8 cellular contexts compared by ENCODE assay signal in the genomic region with DNA sequence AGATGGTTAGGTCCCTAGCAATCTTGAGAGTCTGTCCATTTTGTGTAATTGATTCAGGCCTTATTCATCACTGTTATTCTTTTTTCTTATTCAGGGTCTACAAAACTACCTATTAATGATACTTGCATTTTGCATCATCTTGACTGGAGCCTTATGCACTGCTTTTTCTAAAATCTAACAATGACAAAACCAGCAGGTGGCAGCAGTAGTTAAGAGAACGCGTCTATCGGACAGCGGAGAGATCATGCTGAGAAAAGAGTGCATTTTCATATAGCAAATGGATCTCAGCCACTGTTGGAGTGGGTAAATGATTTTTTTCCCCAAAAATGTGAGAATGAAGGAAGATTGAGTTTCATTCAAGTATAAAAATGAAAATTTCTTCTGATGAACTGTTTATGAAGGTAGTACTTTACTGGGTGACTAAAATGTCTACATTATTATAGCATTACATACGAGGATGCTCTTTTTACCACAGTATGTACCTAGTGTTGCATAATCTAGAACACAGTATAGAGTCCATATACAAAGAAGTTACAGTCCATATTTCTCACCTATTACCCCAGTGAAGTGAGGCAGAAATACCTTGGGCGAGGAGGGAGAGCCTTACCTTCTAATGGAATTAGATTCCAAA. TPM values are rescaled to one million over a fixed set of nuclear protein-coding genes. Genes with fewer than 3 reads are reported as not detected.
A peak's percentile ranks its signal among the peaks of the same experiment; 100 is the strongest.
DNase-seq lines count a peak whose midpoint lies in the region; ATAC-seq and TF ChIP-seq lines count a peak whose summit lies in the region.

No MANE protein-coding gene starts in this region.

- H3K27me3 ChIP-seq in CD4-positive, alpha-beta T cell (ENCODE audit: control insufficient read depth, insufficient read depth, low read length) = no peaks in the 10 kb centered on the region
- H3K27me3 ChIP-seq in upper lobe of left lung = no peaks in the 10 kb centered on the region

- intact Hi-C loops in CD4-positive, alpha-beta T cell (cut with DNase I, micrococcal nuclease) = loop anchor here (2.0 to 10.0 kb wide), 6 partner anchors 371 to 1199 kb away; no protein-coding TSS in a partner anchor

- H3K36me3 Mint-ChIP-seq in CD4-positive, alpha-beta T cell (ENCODE audit: low read depth) = no peaks in the 10 kb centered on the region
- no peaks in the 10 kb centered on the region for H3K36me3 Mint-ChIP-seq in activated CD4-positive, alpha-beta T cell treated with anti-CD3 and anti-CD28 coated beads, Interleukin-2, amount 10 ng/mL, durations not matched to agents 7 days and 5 days (ENCODE audit: low read depth)
- H3K36me3 Mint-ChIP-seq in naive B cell = no peaks in the 10 kb centered on the region

- peak; percentile 55 for ATAC-seq in CD4-positive, alpha-beta T cell (ENCODE audit: poor library complexity)
- peak; percentile 82 for ATAC-seq in GM18867 (IDR thresholded peaks at IDR 0.05; ENCODE audit: unreplicated experiment)
- ATAC-seq in HG03025 (IDR thresholded peaks at IDR 0.05; ENCODE audit: low FRiP score, unreplicated experiment) = peak; percentile 65
- peak; percentile 32 to 53 for ATAC-seq in naive B cell (ENCODE audit: low read depth in 2 of 2)
- ATAC-seq in upper lobe of left lung (ENCODE audit: low FRiP score in 2 of 2) = peak; percentile 62 to 80

- H3K4me3 Mint-ChIP-seq in CD4-positive, alpha-beta T cell = no peak overlapping the region
- no peak overlapping the region for H3K4me3 Mint-ChIP-seq in activated CD4-positive, alpha-beta T cell treated with anti-CD3 and anti-CD28 coated beads, Interleukin-2, amount 10 ng/mL, durations not matched to agents 7 days and 5 days
- H3K4me3 Mint-ChIP-seq in naive B cell = no peak overlapping the region

- H3K36me3 ChIP-seq in upper lobe of left lung = no peaks in the 10 kb centered on the region

- H3K9me3 ChIP-seq in CD4-positive, alpha-beta T cell (ENCODE audit: control insufficient read depth, low read length) = no peaks in the 10 kb centered on the region
- H3K9me3 ChIP-seq in upper lobe of left lung = no peaks in the 10 kb centered on the region

- peaks cover 0 to 3% (median 0%) of the 10 kb centered on the region in 4 donors for H3K4me1 ChIP-seq in upper lobe of left lung

- H3K27me3 Mint-ChIP-seq in CD4-positive, alpha-beta T cell = peaks cover 24% of the 10 kb centered on the region
- H3K27me3 Mint-ChIP-seq in activated CD4-positive, alpha-beta T cell treated with anti-CD3 and anti-CD28 coated beads, Interleukin-2, amount 10 ng/mL, durations not matched to agents 7 days and 5 days = peaks cover 4% of the 10 kb centered on the region
- H3K27me3 Mint-ChIP-seq in naive B cell = peaks cover 8 to 19% (median 13%) of the 10 kb centered on the region in 3 donors

- H3K27ac ChIP-seq in CD4-positive, alpha-beta T cell (ENCODE audit: low read depth, low read length) = no peak overlapping the region
- H3K27ac ChIP-seq in upper lobe of left lung = no peak overlapping the region

- no peaks in the 10 kb centered on the region for H3K9me3 Mint-ChIP-seq in CD4-positive, alpha-beta T cell
- H3K9me3 Mint-ChIP-seq in activated CD4-positive, alpha-beta T cell treated with anti-CD3 and anti-CD28 coated beads, Interleukin-2, amount 10 ng/mL, durations not matched to agents 7 days and 5 days = no peaks in the 10 kb centered on the region
- no peaks in the 10 kb centered on the region for H3K9me3 Mint-ChIP-seq in naive B cell

- no peak overlapping the region for H3K4me3 ChIP-seq in upper lobe of left lung

- peaks cover 10% of the 10 kb centered on the region for H3K4me1 Mint-ChIP-seq in CD4-positive, alpha-beta T cell (ENCODE audit: low read depth)
- H3K4me1 Mint-ChIP-seq in activated CD4-positive, alpha-beta T cell treated with anti-CD3 and anti-CD28 coated beads, Interleukin-2, amount 10 ng/mL, durations not matched to agents 7 days and 5 days = peaks cover 2% of the 10 kb centered on the region
- no peaks in the 10 kb centered on the region for H3K4me1 Mint-ChIP-seq in naive B cell

- TF ChIP-seq POLR2A in erythroblast (IDR thresholded peaks at IDR 0.05; ENCODE audit: low read length) = no peak
- TF ChIP-seq POLR2A in upper lobe of left lung (IDR thresholded peaks at IDR 0.05) = no peak

- TF ChIP-seq EP300 in upper lobe of left lung (IDR thresholded peaks at IDR 0.05) = no peak

- WGBS in upper lobe of left lung, 2 donors = 30 to 31% methylated on average over 6 of the region's 6 CpGs

- H3K27ac Mint-ChIP-seq in CD4-positive, alpha-beta T cell = no peak overlapping the region
- H3K27ac Mint-ChIP-seq in activated CD4-positive, alpha-beta T cell treated with anti-CD3 and anti-CD28 coated beads, Interleukin-2, amount 10 ng/mL, durations not matched to agents 7 days and 5 days = no peak overlapping the region
- no peak overlapping the region for H3K27ac Mint-ChIP-seq in naive B cell

- TF ChIP-seq CTCF in CD4-positive, alpha-beta T cell (IDR thresholded peaks at IDR 0.05) = peak; percentile 62
- TF ChIP-seq CTCF in upper lobe of left lung (IDR thresholded peaks at IDR 0.05) = peak in 5 of 6 experiments; percentile 9 to 59 (median 49)

- peak in 5 of 10 experiments; percentile 5 to 25 (median 9) for DNase-seq in CD4-positive, alpha-beta T cell
- DNase-seq in NCI-H1930 (lab: John Stamatoyannopoulos, UW) = peak; percentile 32 to 51
- peak; percentile 61 for DNase-seq in activated CD4-positive, alpha-beta T cell treated with anti-CD3 and anti-CD28 coated beads, Interleukin-2, amount 10 ng/mL, durations not matched to agents 7 days and 5 days
- DNase-seq in erythroblast (lab: John Stamatoyannopoulos, UW) = peak; percentile 58 to 73
- peak; percentile 20 for DNase-seq in naive B cell
- no peak for DNase-seq in upper lobe of left lung

- POLR2A ChIA-PET in CD4-positive, alpha-beta T cell (lab: Charles Lee) = no interaction called here
- POLR2A ChIA-PET in activated CD4-positive, alpha-beta T cell treated with anti-CD3 and anti-CD28 coated beads, Interleukin-2, amount 10 ng/mL, durations not matched to agents 7 days and 5 days (lab: Charles Lee) = no interaction called here

- CTCF ChIA-PET in CD4-positive, alpha-beta T cell (lab: Charles Lee) = no interaction called here
- CTCF ChIA-PET in activated CD4-positive, alpha-beta T cell treated with anti-CD3 and anti-CD28 coated beads, Interleukin-2, amount 10 ng/mL, durations not matched to agents 7 days and 5 days (lab: Charles Lee) = no interaction called here

RNA-seq across cellular contexts. Expression of a gene that starts 43.2 kb away (rescaled TPM):
- total RNA-seq in CD4-positive, alpha-beta T cell = under 1 TPM in 1 of 2 experiments, not detected in 1; 0.45 TPM
- total RNA-seq in activated CD4-positive, alpha-beta T cell treated with anti-CD3 and anti-CD28 coated beads, Interleukin-2, amount 10 ng/mL, durations not matched to agents 7 days and 5 days = not detected
- polyA plus RNA-seq in naive B cell (ENCODE audit: low read depth in 6 of 6) = not detected
- total RNA-seq in upper lobe of left lung = 10 to 100 TPM in 5 of 6 donors, 1 to 10 TPM in 1; 8.6 to 16.7 (median 13.7) TPM

Comparison
In these comparisons a context has a peak if more than half of its experiments do, and no peak if none do; other contexts are left out.
1. DNase-seq: peak in NCI-H1930 (2 of 2), activated CD4-positive, alpha-beta T cell treated with anti-CD3 and anti-CD28 coated beads, Interleukin-2, amount 10 ng/mL, durations not matched to agents 7 days and 5 days (single experiment), erythroblast (2 of 2) and naive B cell (single experiment); none in upper lobe of left lung (0 of 2).
2. RNA of a gene that starts 43.2 kb away (total RNA-seq): 8.6 to 16.7 TPM in upper lobe of left lung; 0.45 TPM in CD4-positive, alpha-beta T cell and not detected in activated CD4-positive, alpha-beta T cell treated with anti-CD3 and anti-CD28 coated beads, Interleukin-2, amount 10 ng/mL, durations not matched to agents 7 days and 5 days; every median in the first group is over 4 times any median in the second.
3. Peak in every context shown above with its lines, with median percentiles within 50 percentile points of each other: ATAC-seq.